ENCODE assay signal across 1 cellular context in the genomic region with DNA sequence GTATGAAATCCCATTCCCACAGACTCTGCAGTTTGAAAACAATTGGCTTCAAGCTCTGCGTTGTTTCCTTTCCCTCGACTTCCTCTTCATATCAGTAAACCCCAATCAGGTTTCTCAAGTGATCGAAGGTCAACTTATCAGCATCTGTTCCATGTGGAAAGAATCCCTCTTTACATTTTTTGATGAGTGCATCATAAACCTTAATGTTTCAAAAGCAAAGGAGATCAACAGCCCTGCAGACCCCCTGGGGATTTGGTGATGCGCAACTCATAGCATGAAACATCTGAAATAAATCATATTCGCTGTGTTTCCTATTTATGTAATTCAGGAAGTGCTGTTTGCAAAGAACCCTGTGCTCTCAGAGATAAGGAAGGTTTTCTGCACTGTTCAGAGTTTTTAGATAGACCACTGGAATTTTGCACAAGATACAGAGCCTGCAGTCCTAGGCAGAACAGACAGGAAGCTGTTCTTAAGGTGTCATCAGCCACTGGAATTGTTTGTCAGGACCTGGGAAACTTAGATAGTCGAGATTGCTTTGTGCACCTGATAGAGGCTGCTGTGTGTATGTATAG.
TF ChIP-seq lines count a peak whose summit lies in the region.

No MANE protein-coding gene starts in this region.

TF ChIP-seq in K562, 482 proteins besides CTCF, POLR2A, EP300 and RAD21 (continued from another document and continues in another):
- TF ChIP-seq, protein P1, sequence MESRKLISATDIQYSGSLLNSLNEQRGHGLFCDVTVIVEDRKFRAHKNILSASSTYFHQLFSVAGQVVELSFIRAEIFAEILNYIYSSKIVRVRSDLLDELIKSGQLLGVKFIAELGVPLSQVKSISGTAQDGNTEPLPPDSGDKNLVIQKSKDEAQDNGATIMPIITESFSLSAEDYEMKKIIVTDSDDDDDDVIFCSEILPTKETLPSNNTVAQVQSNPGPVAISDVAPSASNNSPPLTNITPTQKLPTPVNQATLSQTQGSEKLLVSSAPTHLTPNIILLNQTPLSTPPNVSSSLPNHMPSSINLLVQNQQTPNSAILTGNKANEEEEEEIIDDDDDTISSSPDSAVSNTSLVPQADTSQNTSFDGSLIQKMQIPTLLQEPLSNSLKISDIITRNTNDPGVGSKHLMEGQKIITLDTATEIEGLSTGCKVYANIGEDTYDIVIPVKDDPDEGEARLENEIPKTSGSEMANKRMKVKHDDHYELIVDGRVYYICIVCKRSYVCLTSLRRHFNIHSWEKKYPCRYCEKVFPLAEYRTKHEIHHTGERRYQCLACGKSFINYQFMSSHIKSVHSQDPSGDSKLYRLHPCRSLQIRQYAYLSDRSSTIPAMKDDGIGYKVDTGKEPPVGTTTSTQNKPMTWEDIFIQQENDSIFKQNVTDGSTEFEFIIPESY (CRISPR knock-in tag; IDR thresholded peaks at IDR 0.05): no peak
- TF ChIP-seq HNRNPLL (IDR thresholded peaks at IDR 0.05; ENCODE audit: low read depth, low read length, poor library complexity, severe bottlenecking): no peak
- TF ChIP-seq RBM14 (IDR thresholded peaks at IDR 0.05; ENCODE audit: borderline replicate concordance, insufficient read depth, low read depth, low read length): no peak
- TF ChIP-seq, protein P2, sequence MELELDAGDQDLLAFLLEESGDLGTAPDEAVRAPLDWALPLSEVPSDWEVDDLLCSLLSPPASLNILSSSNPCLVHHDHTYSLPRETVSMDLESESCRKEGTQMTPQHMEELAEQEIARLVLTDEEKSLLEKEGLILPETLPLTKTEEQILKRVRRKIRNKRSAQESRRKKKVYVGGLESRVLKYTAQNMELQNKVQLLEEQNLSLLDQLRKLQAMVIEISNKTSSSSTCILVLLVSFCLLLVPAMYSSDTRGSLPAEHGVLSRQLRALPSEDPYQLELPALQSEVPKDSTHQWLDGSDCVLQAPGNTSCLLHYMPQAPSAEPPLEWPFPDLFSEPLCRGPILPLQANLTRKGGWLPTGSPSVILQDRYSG (tag; conservative IDR thresholded peaks at IDR 0.05; ENCODE audit: low read depth): no peak
- no peak for TF ChIP-seq ZNF316 (IDR thresholded peaks at IDR 0.05)
- TF ChIP-seq ZNF140 (CRISPR knock-in tag; IDR thresholded peaks at IDR 0.05): no peak
- no peak for TF ChIP-seq SREBF1 (IDR thresholded peaks at IDR 0.05; ENCODE audit: borderline replicate concordance, low read depth, low read length)
- TF ChIP-seq HLTF (IDR thresholded peaks at IDR 0.05): no peak
- no peak for TF ChIP-seq POU5F1 (IDR thresholded peaks at IDR 0.05; ENCODE audit: borderline replicate concordance, low read depth, low read length, partially characterized antibody)
- no peak for TF ChIP-seq TFAM (CRISPR knock-in tag; conservative IDR thresholded peaks at IDR 0.05)
- TF ChIP-seq GABPA (tag; conservative IDR thresholded peaks at IDR 0.05; ENCODE audit: low read depth): 0 out of 2 replicates have a peak, but pooled peaks have one; percentile 22
- no peak for TF ChIP-seq JUND (IDR thresholded peaks at IDR 0.05; ENCODE audit: borderline replicate concordance, low read depth, low read length)
- TF ChIP-seq JUND (tag; IDR thresholded peaks at IDR 0.05; ENCODE audit: borderline replicate concordance, low read depth, low read length): no peak
- TF ChIP-seq ZSCAN32 (CRISPR knock-in tag; IDR thresholded peaks at IDR 0.05): no peak
- peak; percentile 47 for TF ChIP-seq MEIS2 (IDR thresholded peaks at IDR 0.05; ENCODE audit: partially characterized antibody)
- no peak for TF ChIP-seq ZNF431 (CRISPR knock-in tag; IDR thresholded peaks at IDR 0.05)
- TF ChIP-seq, protein P3, sequence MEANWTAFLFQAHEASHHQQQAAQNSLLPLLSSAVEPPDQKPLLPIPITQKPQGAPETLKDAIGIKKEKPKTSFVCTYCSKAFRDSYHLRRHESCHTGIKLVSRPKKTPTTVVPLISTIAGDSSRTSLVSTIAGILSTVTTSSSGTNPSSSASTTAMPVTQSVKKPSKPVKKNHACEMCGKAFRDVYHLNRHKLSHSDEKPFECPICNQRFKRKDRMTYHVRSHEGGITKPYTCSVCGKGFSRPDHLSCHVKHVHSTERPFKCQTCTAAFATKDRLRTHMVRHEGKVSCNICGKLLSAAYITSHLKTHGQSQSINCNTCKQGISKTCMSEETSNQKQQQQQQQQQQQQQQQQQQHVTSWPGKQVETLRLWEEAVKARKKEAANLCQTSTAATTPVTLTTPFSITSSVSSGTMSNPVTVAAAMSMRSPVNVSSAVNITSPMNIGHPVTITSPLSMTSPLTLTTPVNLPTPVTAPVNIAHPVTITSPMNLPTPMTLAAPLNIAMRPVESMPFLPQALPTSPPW (CRISPR knock-in tag; IDR thresholded peaks at IDR 0.05): no peak
- TF ChIP-seq ZNF124 (CRISPR knock-in tag; IDR thresholded peaks at IDR 0.05): no peak
- TF ChIP-seq, protein P4, sequence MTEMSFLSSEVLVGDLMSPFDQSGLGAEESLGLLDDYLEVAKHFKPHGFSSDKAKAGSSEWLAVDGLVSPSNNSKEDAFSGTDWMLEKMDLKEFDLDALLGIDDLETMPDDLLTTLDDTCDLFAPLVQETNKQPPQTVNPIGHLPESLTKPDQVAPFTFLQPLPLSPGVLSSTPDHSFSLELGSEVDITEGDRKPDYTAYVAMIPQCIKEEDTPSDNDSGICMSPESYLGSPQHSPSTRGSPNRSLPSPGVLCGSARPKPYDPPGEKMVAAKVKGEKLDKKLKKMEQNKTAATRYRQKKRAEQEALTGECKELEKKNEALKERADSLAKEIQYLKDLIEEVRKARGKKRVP (CRISPR knock-in tag; IDR thresholded peaks at IDR 0.05): no peak
- TF ChIP-seq NBN (IDR thresholded peaks at IDR 0.05; ENCODE audit: low read depth): no peak
- no peak for TF ChIP-seq ZNF263 (CRISPR knock-in tag; IDR thresholded peaks at IDR 0.05; ENCODE audit: borderline replicate concordance)
- TF ChIP-seq, protein P5, sequence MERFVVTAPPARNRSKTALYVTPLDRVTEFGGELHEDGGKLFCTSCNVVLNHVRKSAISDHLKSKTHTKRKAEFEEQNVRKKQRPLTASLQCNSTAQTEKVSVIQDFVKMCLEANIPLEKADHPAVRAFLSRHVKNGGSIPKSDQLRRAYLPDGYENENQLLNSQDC (CRISPR knock-in tag; IDR thresholded peaks at IDR 0.05): no peak
- TF ChIP-seq MCM5 (IDR thresholded peaks at IDR 0.05; ENCODE audit: low read depth): no peak
- no peak for TF ChIP-seq THRAP3 (IDR thresholded peaks at IDR 0.05; ENCODE audit: borderline replicate concordance)
- TF ChIP-seq, protein P6, sequence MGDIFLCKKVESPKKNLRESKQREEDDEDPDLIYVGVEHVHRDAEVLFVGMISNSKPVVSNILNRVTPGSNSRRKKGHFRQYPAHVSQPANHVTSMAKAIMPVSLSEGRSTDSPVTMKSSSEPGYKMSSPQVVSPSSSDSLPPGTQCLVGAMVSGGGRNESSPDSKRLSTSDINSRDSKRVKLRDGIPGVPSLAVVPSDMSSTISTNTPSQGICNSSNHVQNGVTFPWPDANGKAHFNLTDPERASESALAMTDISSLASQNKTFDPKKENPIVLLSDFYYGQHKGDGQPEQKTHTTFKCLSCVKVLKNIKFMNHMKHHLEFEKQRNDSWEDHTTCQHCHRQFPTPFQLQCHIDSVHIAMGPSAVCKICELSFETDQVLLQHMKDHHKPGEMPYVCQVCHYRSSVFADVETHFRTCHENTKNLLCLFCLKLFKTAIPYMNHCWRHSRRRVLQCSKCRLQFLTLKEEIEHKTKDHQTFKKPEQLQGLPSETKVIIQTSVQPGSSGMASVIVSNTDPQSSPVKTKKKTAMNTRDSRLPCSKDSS (IDR thresholded peaks at IDR 0.05; ENCODE audit: low read depth, partially characterized antibody): no peak
- TF ChIP-seq KDM2B (CRISPR knock-in tag; IDR thresholded peaks at IDR 0.05): no peak
- TF ChIP-seq PML (IDR thresholded peaks at IDR 0.05; ENCODE audit: low read length): peak; percentile 79; the same call in 1 of the 2 replicates
- TF ChIP-seq ZKSCAN1 (IDR thresholded peaks at IDR 0.05; ENCODE audit: low read depth, low read length): no peak
- no peak for TF ChIP-seq RBM22 (IDR thresholded peaks at IDR 0.05; ENCODE audit: low read depth, low read length, poor library complexity, severe bottlenecking)
- TF ChIP-seq TRIM24 (IDR thresholded peaks at IDR 0.05): peak in 1 of 2 experiments; percentile 63; a peak in 2 of 4 replicates
- TF ChIP-seq DPF2 (IDR thresholded peaks at IDR 0.05): no peak
- TF ChIP-seq, protein P7, sequence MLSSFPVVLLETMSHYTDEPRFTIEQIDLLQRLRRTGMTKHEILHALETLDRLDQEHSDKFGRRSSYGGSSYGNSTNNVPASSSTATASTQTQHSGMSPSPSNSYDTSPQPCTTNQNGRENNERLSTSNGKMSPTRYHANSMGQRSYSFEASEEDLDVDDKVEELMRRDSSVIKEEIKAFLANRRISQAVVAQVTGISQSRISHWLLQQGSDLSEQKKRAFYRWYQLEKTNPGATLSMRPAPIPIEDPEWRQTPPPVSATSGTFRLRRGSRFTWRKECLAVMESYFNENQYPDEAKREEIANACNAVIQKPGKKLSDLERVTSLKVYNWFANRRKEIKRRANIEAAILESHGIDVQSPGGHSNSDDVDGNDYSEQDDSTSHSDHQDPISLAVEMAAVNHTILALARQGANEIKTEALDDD (IDR thresholded peaks at IDR 0.05): no peak
- TF ChIP-seq, protein P8, sequence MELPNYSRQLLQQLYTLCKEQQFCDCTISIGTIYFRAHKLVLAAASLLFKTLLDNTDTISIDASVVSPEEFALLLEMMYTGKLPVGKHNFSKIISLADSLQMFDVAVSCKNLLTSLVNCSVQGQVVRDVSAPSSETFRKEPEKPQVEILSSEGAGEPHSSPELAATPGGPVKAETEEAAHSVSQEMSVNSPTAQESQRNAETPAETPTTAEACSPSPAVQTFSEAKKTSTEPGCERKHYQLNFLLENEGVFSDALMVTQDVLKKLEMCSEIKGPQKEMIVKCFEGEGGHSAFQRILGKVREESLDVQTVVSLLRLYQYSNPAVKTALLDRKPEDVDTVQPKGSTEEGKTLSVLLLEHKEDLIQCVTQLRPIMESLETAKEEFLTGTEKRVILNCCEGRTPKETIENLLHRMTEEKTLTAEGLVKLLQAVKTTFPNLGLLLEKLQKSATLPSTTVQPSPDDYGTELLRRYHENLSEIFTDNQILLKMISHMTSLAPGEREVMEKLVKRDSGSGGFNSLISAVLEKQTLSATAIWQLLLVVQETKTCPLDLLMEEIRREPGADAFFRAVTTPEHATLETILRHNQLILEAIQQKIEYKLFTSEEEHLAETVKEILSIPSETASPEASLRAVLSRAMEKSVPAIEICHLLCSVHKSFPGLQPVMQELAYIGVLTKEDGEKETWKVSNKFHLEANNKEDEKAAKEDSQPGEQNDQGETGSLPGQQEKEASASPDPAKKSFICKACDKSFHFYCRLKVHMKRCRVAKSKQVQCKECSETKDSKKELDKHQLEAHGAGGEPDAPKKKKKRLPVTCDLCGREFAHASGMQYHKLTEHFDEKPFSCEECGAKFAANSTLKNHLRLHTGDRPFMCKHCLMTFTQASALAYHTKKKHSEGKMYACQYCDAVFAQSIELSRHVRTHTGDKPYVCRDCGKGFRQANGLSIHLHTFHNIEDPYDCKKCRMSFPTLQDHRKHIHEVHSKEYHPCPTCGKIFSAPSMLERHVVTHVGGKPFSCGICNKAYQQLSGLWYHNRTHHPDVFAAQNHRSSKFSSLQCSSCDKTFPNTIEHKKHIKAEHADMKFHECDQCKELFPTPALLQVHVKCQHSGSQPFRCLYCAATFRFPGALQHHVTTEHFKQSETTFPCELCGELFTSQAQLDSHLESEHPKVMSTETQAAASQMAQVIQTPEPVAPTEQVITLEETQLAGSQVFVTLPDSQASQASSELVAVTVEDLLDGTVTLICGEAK (IDR thresholded peaks at IDR 0.05): no peak
- TF ChIP-seq, protein P8 (CRISPR knock-in tag; IDR thresholded peaks at IDR 0.05): no peak
- TF ChIP-seq, protein P9, sequence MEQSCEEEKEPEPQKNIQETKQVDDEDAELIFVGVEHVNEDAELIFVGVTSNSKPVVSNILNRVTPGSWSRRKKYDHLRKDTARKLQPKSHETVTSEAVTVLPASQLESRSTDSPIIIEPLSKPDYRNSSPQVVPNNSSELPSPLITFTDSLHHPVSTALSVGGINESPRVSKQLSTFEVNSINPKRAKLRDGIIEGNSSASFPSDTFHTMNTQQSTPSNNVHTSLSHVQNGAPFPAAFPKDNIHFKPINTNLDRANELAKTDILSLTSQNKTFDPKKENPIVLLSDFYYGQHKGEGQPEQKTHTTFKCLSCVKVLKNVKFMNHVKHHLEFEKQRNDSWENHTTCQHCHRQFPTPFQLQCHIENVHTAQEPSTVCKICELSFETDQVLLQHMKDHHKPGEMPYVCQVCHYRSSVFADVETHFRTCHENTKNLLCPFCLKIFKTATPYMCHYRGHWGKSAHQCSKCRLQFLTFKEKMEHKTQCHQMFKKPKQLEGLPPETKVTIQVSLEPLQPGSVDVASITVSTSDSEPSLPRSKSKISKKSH (CRISPR knock-in tag; IDR thresholded peaks at IDR 0.05): no peak
- no peak for TF ChIP-seq CEBPG (CRISPR knock-in tag; IDR thresholded peaks at IDR 0.05)
- TF ChIP-seq CEBPG (tag; conservative IDR thresholded peaks at IDR 0.05 in 1 of 2, IDR thresholded peaks at IDR 0.05 in 1 of 2): peak in 1 of 2 experiments; percentile 69; a peak in 2 of 4 replicates
- TF ChIP-seq, protein P10, sequence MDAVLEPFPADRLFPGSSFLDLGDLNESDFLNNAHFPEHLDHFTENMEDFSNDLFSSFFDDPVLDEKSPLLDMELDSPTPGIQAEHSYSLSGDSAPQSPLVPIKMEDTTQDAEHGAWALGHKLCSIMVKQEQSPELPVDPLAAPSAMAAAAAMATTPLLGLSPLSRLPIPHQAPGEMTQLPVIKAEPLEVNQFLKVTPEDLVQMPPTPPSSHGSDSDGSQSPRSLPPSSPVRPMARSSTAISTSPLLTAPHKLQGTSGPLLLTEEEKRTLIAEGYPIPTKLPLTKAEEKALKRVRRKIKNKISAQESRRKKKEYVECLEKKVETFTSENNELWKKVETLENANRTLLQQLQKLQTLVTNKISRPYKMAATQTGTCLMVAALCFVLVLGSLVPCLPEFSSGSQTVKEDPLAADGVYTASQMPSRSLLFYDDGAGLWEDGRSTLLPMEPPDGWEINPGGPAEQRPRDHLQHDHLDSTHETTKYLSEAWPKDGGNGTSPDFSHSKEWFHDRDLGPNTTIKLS (IDR thresholded peaks at IDR 0.05; ENCODE audit: borderline replicate concordance, low read depth): no peak
